24 cellular contexts compared by ENCODE assay signal in the genomic region with DNA sequence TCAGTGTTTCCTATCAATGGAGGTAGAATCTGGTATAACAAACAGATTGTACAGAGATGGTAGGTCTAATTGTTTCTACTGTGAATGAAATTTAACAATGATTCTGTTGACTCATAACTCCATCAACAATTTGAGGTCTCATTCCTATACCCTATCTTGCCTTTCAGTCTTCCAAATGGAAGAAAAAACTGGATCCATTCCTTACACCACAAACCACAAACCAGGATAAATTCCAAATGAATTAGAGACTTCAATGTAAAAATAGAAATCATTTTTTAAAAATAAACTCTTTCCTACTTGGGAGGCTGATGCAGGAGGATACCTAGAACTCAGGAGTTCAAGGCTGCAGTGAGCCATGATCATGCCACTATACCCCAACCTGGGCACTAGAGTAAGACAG.
A peak's percentile ranks its signal among the peaks of the same experiment; 100 is the strongest.
DNase-seq lines count a peak whose midpoint lies in the region; ATAC-seq and TF ChIP-seq lines count a peak whose summit lies in the region.
"Had no signal": no experiment of that assay in that cellular context is flagged by ENCODE, and none has a peak within 500 bp of the region (broad histone marks: within the 10 kb centered on the region; RNA-seq: fewer than 3 reads in every experiment).

No MANE protein-coding gene starts in this region.

- H3K36me3 Mint-ChIP-seq in chondrocyte (ENCODE audit: low read depth): no peaks in the 10 kb centered on the region
- H3K36me3 Mint-ChIP-seq: CD4-positive, CD25-positive, alpha-beta regulatory T cell had no signal

- no peak for TF ChIP-seq POLR2A in IMR-90 (IDR thresholded peaks at IDR 0.05; ENCODE audit: low read depth, low read length)

- no TSS peak for BruUV-seq in IMR-90 (replicated peaks; lab: Mats Ljungman, UMichigan)

- peak; percentile 57 for DNase-seq in IMR-90
- peak; percentile 45 for DNase-seq in astrocyte of the spinal cord (ENCODE audit: low read depth, low spot score)
- peak; percentile 49 to 78 for DNase-seq in fibroblast of lung (ENCODE audit: low read depth in 2 of 2)
- DNase-seq in osteoblast (ENCODE audit: insufficient read length, low spot score, missing footprints): no peak
- no peak for DNase-seq in activated CD4-positive, CD25-positive, alpha-beta regulatory T cell (lab: John Stamatoyannopoulos, UW)
- DNase-seq in medulla oblongata (ENCODE audit: extremely low spot score): no peak
- DNase-seq in chondrocyte (ENCODE audit: low spot score): no peak
- DNase-seq: CD4-positive, CD25-positive, alpha-beta regulatory T cell; COR-L47; DMS79; GOT3; HCEC 1CT; NCI-H1105; NCI-H146; NCI-H2029; NCI-H226; NCI-H510A treated with DMSO at 0.1 percent for 48 hours; NCI-H774; NK-92 treated with Interleukin-12 subunit alpha and Interleukin-12 subunit beta, amount 100 ng/mL, for 24 hours; SJCRH30 had no signal

- no peak for TF ChIP-seq RAD21 in IMR-90 (IDR thresholded peaks at IDR 0.05; ENCODE audit: low read length)

- H3K4me3 ChIP-seq in IMR-90 (ENCODE audit: insufficient read depth, low read depth, low read length): no peak overlapping the region
- no peak overlapping the region for H3K4me3 ChIP-seq in astrocyte of the spinal cord (ENCODE audit: low read depth, low read length)
- H3K4me3 ChIP-seq in fibroblast of lung (replicated peaks in 1 of 4; ENCODE audit: control extremely low read depth in 1 of 4, insufficient read depth in 1 of 4, low read depth in 3 of 4, low read length in 4 of 4): no peak overlapping the region
- H3K4me3 ChIP-seq in osteoblast (ENCODE audit: insufficient read depth, low read length): no peak overlapping the region
- H3K4me3 ChIP-seq: GM12878, SJCRH30 had no signal

- H2BK15ac ChIP-seq in IMR-90 (ENCODE audit: low read depth, low read length): no peak overlapping the region

- no peak overlapping the region for H2AK5ac ChIP-seq in IMR-90 (ENCODE audit: low read depth, low read length)

- no peak for ATAC-seq in IMR-90 (ENCODE audit: low read depth)
- ATAC-seq in GM18867 (IDR thresholded peaks at IDR 0.05; ENCODE audit: unreplicated experiment): no peak
- ATAC-seq: GM12878, Panc1 had no signal

- in situ Hi-C loops in IMR-90 (cut with MboI; ENCODE audit: low sequenced_read_pairs): no loop called here
- in situ Hi-C loops in astrocyte of the spinal cord (cut with HindIII; ENCODE audit: low sequenced_read_pairs): no loop called here

- no peaks in the 10 kb centered on the region for H3K27me3 Mint-ChIP-seq in chondrocyte (ENCODE audit: low read depth)
- H3K27me3 Mint-ChIP-seq: CD4-positive, CD25-positive, alpha-beta regulatory T cell had no signal

- H2BK20ac ChIP-seq in IMR-90 (ENCODE audit: low read depth, low read length): no peak overlapping the region

- CTCF ChIA-PET in IMR-90 (lab: Yijun Ruan, JAX): no interaction called here

- POLR2A ChIA-PET in IMR-90 (lab: Charles Lee; ENCODE audit: unreplicated experiment): no interaction called here

- H3K4me3 Mint-ChIP-seq in chondrocyte (ENCODE audit: unreplicated experiment): no peak overlapping the region
- H3K4me3 Mint-ChIP-seq: CD4-positive, CD25-positive, alpha-beta regulatory T cell had no signal

- no peak overlapping the region for H4K5ac ChIP-seq in IMR-90 (ENCODE audit: low read depth, low read length)

- H3K27me3 ChIP-seq in IMR-90 (ENCODE audit: control insufficient read depth, insufficient read depth, low read length): no peaks in the 10 kb centered on the region
- H3K27me3 ChIP-seq in fibroblast of lung (ENCODE audit: control insufficient read depth, insufficient read depth, low read length): no peaks in the 10 kb centered on the region
- no peaks in the 10 kb centered on the region for H3K27me3 ChIP-seq in osteoblast (ENCODE audit: insufficient read depth, low read length)
- H3K27me3 ChIP-seq: SJCRH30 had no signal

- H3K9me3 ChIP-seq in IMR-90 (ENCODE audit: control insufficient read depth, insufficient read depth, low read length) (no peaks in the 10 kb centered on the region), fibroblast of lung (ENCODE audit: control insufficient read depth, insufficient read depth, low read depth, low read length) (no peaks in the 10 kb centered on the region), osteoblast (ENCODE audit: low read depth, low read length) (no peaks in the 10 kb centered on the region)
- H3K9me3 ChIP-seq: SJCRH30 had no signal

- H4K20me1 ChIP-seq in IMR-90 (ENCODE audit: insufficient read depth, low read length) (no peaks in the 10 kb centered on the region), fibroblast of lung (ENCODE audit: control insufficient read depth, extremely low read depth, insufficient read depth, low read length) (no peaks in the 10 kb centered on the region), osteoblast (ENCODE audit: insufficient read depth, low read length) (no peaks in the 10 kb centered on the region)

- H3K14ac ChIP-seq in IMR-90 (replicated peaks; ENCODE audit: low read depth, low read length): no peak overlapping the region

- H3K23ac ChIP-seq in IMR-90 (ENCODE audit: low read depth, low read length): no peak overlapping the region

- no peak overlapping the region for H2BK120ac ChIP-seq in IMR-90 (ENCODE audit: low read depth, low read length)

- H3K9ac ChIP-seq in IMR-90 (ENCODE audit: low read depth, low read length) (no peak overlapping the region), fibroblast of lung (ENCODE audit: insufficient read depth, low read length) (no peak overlapping the region)
- H3K9ac ChIP-seq: KMS-11 had no signal

- H4K8ac ChIP-seq in IMR-90 (ENCODE audit: low read depth in 2 of 2, low read length in 2 of 2): no peak overlapping the region

- no peaks in the 10 kb centered on the region for H3K79me1 ChIP-seq in IMR-90 (ENCODE audit: low read depth in 1 of 2, low read length in 2 of 2)

- H4K91ac ChIP-seq in IMR-90 (ENCODE audit: insufficient read depth, low read depth, low read length): no peak overlapping the region

- H3K4me2 ChIP-seq in IMR-90 (ENCODE audit: low read depth, low read length) (no peak overlapping the region), fibroblast of lung (ENCODE audit: extremely low read depth, insufficient read depth, low read length) (no peak overlapping the region), osteoblast (ENCODE audit: insufficient read depth, low read length) (no peak overlapping the region)
- H3K4me2 ChIP-seq: KMS-11 had no signal

- no peak overlapping the region for H2BK5ac ChIP-seq in IMR-90 (ENCODE audit: low read depth, low read length, poor library complexity, severe bottlenecking)

- H3K4ac ChIP-seq in IMR-90 (ENCODE audit: low read depth, low read length): no peak overlapping the region

- intact Hi-C loops in IMR-90 (cut with micrococcal nuclease): no loop called here

- H3K36me3 ChIP-seq in IMR-90 (ENCODE audit: control insufficient read depth, insufficient read depth, low read length): no peaks in the 10 kb centered on the region
- no peaks in the 10 kb centered on the region for H3K36me3 ChIP-seq in fibroblast of lung (ENCODE audit: control insufficient read depth, insufficient read depth, low read length)
- H3K36me3 ChIP-seq in osteoblast (ENCODE audit: insufficient read depth, low read length): no peaks in the 10 kb centered on the region
- H3K36me3 ChIP-seq: SJCRH30 had no signal

- dilution Hi-C loops in IMR-90 (cut with HindIII; ENCODE audit: low sequenced_read_pairs, unreplicated experiment): no loop called here

- H2AK9ac ChIP-seq in IMR-90 (replicated peaks; ENCODE audit: low read depth, low read length, poor library complexity): no peak overlapping the region

- H3K4me1 ChIP-seq in IMR-90 (ENCODE audit: control insufficient read depth, insufficient read depth, low read length) (no peaks in the 10 kb centered on the region), fibroblast of lung (ENCODE audit: control insufficient read depth, extremely low read depth, insufficient read depth, low read length) (no peaks in the 10 kb centered on the region), osteoblast (ENCODE audit: insufficient read depth, low read length) (peaks cover 3% of the 10 kb centered on the region)

- peaks cover 8% of the 10 kb centered on the region for H3K4me1 Mint-ChIP-seq in chondrocyte (ENCODE audit: low read depth)
- H3K4me1 Mint-ChIP-seq: CD4-positive, CD25-positive, alpha-beta regulatory T cell had no signal

- no peak overlapping the region for H2AFZ ChIP-seq in IMR-90 (replicated peaks; ENCODE audit: low read length, poor library complexity)
- H2AFZ ChIP-seq in fibroblast of lung (ENCODE audit: low read length): no peak overlapping the region
- no peak overlapping the region for H2AFZ ChIP-seq in osteoblast (ENCODE audit: low read length)

- no peak for TF ChIP-seq CTCF in IMR-90 (conservative IDR thresholded peaks at IDR 0.05; ENCODE audit: low read depth, low read length)
- TF ChIP-seq CTCF in astrocyte of the spinal cord (IDR thresholded peaks at IDR 0.05; ENCODE audit: low read depth, low read length): no peak
- TF ChIP-seq CTCF in fibroblast of lung (conservative IDR thresholded peaks at IDR 0.05 in 1 of 2, IDR thresholded peaks at IDR 0.05 in 1 of 2; ENCODE audit: low read depth in 1 of 2, low read length in 2 of 2): no peak
- no peak for TF ChIP-seq CTCF in osteoblast (IDR thresholded peaks at IDR 0.05; ENCODE audit: extremely low read depth, low read depth, low read length)
- TF ChIP-seq CTCF in chondrocyte (IDR thresholded peaks at IDR 0.05): no peak

- H3K79me2 ChIP-seq in fibroblast of lung (ENCODE audit: control insufficient read depth, insufficient read depth, low read length): no peaks in the 10 kb centered on the region
- H3K79me2 ChIP-seq in osteoblast (ENCODE audit: insufficient read depth, low read length): no peaks in the 10 kb centered on the region

- H3K18ac ChIP-seq in IMR-90 (ENCODE audit: low read depth, low read length): no peak overlapping the region

- peaks cover 11% of the 10 kb centered on the region for H3K9me3 Mint-ChIP-seq in chondrocyte (ENCODE audit: low read depth)

- no peak overlapping the region for H3K56ac ChIP-seq in IMR-90 (ENCODE audit: extremely low read depth, insufficient read depth, low read length)

- H3K9me1 ChIP-seq in IMR-90 (ENCODE audit: insufficient read depth, low read length): no peaks in the 10 kb centered on the region

- no peak overlapping the region for H3K27ac ChIP-seq in IMR-90 (ENCODE audit: insufficient read depth, low read length)
- no peak overlapping the region for H3K27ac ChIP-seq in fibroblast of lung (ENCODE audit: insufficient read depth, low read length)
- H3K27ac ChIP-seq in osteoblast (ENCODE audit: low read depth, low read length): peak overlapping the region; percentile 9
- H3K27ac ChIP-seq: KMS-11, SJCRH30 had no signal

- H3K27ac Mint-ChIP-seq in chondrocyte (ENCODE audit: unreplicated experiment): no peak overlapping the region
- H3K27ac Mint-ChIP-seq: CD4-positive, CD25-positive, alpha-beta regulatory T cell had no signal

TF ChIP-seq in IMR-90, 13 proteins besides CTCF, POLR2A, EP300 and RAD21 (continues in another document):
- TF ChIP-seq CEBPB (IDR thresholded peaks at IDR 0.05; ENCODE audit: low read depth, low read length) (no peak), USF2 (IDR thresholded peaks at IDR 0.05; ENCODE audit: low read depth, low read length) (no peak)

Comparison
In these comparisons a context has a peak if more than half of its experiments do, and no peak if none do; other contexts are left out.
1. DNase-seq: peak in IMR-90 (single experiment), astrocyte of the spinal cord (single experiment) and fibroblast of lung (2 of 2); none in osteoblast (single experiment), activated CD4-positive, CD25-positive, alpha-beta regulatory T cell (0 of 4), medulla oblongata (single experiment) and chondrocyte (single experiment).